ENCODE assay signal across 9 cellular contexts in the genomic region with DNA sequence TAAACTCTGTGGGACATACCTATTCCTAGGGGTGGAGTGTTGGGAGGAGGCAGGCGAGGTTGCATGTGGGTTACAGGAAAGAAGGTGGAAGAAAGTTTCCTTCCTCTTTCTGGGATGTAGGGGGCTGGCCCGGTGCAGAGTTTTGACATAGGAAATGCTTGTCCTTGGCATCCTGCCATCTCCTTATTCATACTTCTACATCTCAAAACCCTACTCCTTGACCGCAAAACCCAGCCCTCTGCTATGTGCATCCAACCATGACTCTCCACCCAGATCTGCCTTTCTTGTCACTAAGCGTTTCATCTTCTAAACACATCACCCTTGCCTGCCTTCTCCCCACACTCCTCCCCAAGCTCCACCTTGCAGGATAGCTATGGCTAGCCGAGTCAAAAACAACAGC. TPM values are rescaled to one million over a fixed set of nuclear protein-coding genes. Genes with fewer than 3 reads are reported as not detected.
DNase-seq lines count a peak whose midpoint lies in the region; ATAC-seq, FAIRE-seq and TF ChIP-seq lines count a peak whose summit lies in the region.
"Not testable (repeated sequence)": the region's sequence is repeated elsewhere in the genome, so short reads cannot be mapped to it uniquely, and the experiment has no call there.
"Had no signal": no experiment of that assay in that cellular context is flagged by ENCODE, and none has a peak within 500 bp of the region (broad histone marks: within the 10 kb centered on the region; RNA-seq: fewer than 3 reads in every experiment).

No MANE protein-coding gene starts in this region.

- not testable (repeated sequence) for DNase-seq in GM12891 (ENCODE audit: insufficient read length, low spot score)
- DNase-seq in Peyer's patch, result peak in 2 of 3 donors; percentile 70 to 73
- peak in 2 of 3 experiments; percentile 13 to 15 for DNase-seq in activated CD8-positive, alpha-beta memory T cell treated with anti-CD3 and anti-CD28 coated beads for 48 hours (ENCODE audit: low read depth in 2 of 3, low spot score in 2 of 3)
- peak in 1 of 2 donors; percentile 14 for DNase-seq in central memory CD8-positive, alpha-beta T cell (ENCODE audit: low spot score in 2 of 2)
- peak; percentile 31 to 92 (median 76) for DNase-seq in naive thymus-derived CD8-positive, alpha-beta T cell
- peak; percentile 16 to 88 (median 76) for DNase-seq in stimulated activated naive CD4-positive, alpha-beta T cell (lab: John Stamatoyannopoulos, UW)

- not testable (repeated sequence) for TF ChIP-seq POLR2A in GM12891 (IDR thresholded peaks at IDR 0.05; ENCODE audit: low read depth, low read length); Peyer's patch (IDR thresholded peaks at IDR 0.05)

- not testable (repeated sequence) for H3K36me3 Mint-ChIP-seq in central memory CD8-positive, alpha-beta T cell (ENCODE audit: insufficient read depth); naive thymus-derived CD8-positive, alpha-beta T cell

- ATAC-seq in GM21619 (IDR thresholded peaks at IDR 0.05; ENCODE audit: unreplicated experiment), result peak; percentile 96
- peak; percentile 96 for ATAC-seq in HG03457 (IDR thresholded peaks at IDR 0.05; ENCODE audit: unreplicated experiment)
- peak; percentile 74 for ATAC-seq in central memory CD8-positive, alpha-beta T cell (replicated peaks; ENCODE audit: extremely low read depth, poor library complexity, severe bottlenecking)
- peak; percentile 92 to 93 for ATAC-seq in naive thymus-derived CD8-positive, alpha-beta T cell

- not testable (repeated sequence) for H3K27me3 Mint-ChIP-seq in central memory CD8-positive, alpha-beta T cell; naive thymus-derived CD8-positive, alpha-beta T cell

- TF ChIP-seq CTCF in Peyer's patch (IDR thresholded peaks at IDR 0.05), result not testable (repeated sequence)

- not testable (repeated sequence) for H3K4me3 Mint-ChIP-seq in central memory CD8-positive, alpha-beta T cell
- H3K4me3 Mint-ChIP-seq in naive thymus-derived CD8-positive, alpha-beta T cell, result peak overlapping the region; percentile 63 to 90 (median 80)

- H3K27me3 ChIP-seq in Peyer's patch, result not testable (repeated sequence)

- H3K9me3 ChIP-seq in Peyer's patch, result not testable (repeated sequence)

- POLR2A ChIA-PET in naive thymus-derived CD8-positive, alpha-beta T cell (lab: Charles Lee), result interaction anchor here (0.8 to 2.5 kb wide), 2 partner anchors 70 to 84 kb away, joined by 3 to 13 read pairs; no protein-coding TSS in a partner anchor

- not testable (repeated sequence) for H3K27ac Mint-ChIP-seq in central memory CD8-positive, alpha-beta T cell (ENCODE audit: low read depth)
- peak overlapping the region; percentile 79 to 98 (median 93) for H3K27ac Mint-ChIP-seq in naive thymus-derived CD8-positive, alpha-beta T cell

- H3K4me1 ChIP-seq in Peyer's patch, result not testable (repeated sequence)

- FAIRE-seq in GM12891 (lab: Jason Lieb, UNC), result peak; percentile 100

- not testable (repeated sequence) for H3K4me3 ChIP-seq in Peyer's patch

- peaks cover 14% of the 10 kb centered on the region for H3K4me1 Mint-ChIP-seq in central memory CD8-positive, alpha-beta T cell
- H3K4me1 Mint-ChIP-seq in naive thymus-derived CD8-positive, alpha-beta T cell, result peaks cover 17 to 56% (median 48%) of the 10 kb centered on the region in 4 donors

- H3K9me3 Mint-ChIP-seq in central memory CD8-positive, alpha-beta T cell; naive thymus-derived CD8-positive, alpha-beta T cell: not testable (repeated sequence)

- not testable (repeated sequence) for H3K36me3 ChIP-seq in Peyer's patch

- not testable (repeated sequence) for H3K27ac ChIP-seq in Peyer's patch

TF ChIP-seq in GM12891, 5 proteins besides CTCF, POLR2A, EP300 and RAD21:
- peak; percentile 93 for TF ChIP-seq PAX5 (IDR thresholded peaks at IDR 0.05; ENCODE audit: insufficient read depth, low read length, severe bottlenecking)
TF ChIP-seq in GM12891: peak in this region for 1; not testable (repeated sequence) for 4.

RNA-seq across cellular contexts. Expression of gene FABP2, which starts 48.5 kb away (rescaled TPM):
- polyA plus RNA-seq in GM12891 (2012; ENCODE audit: low read depth, missing spikeins), result not detected
- total RNA-seq in Peyer's patch, result 100 to 1,000 TPM; 112 to 528 (median 268) TPM
- under 1 TPM; 0.14 to 0.47 TPM for total RNA-seq in naive thymus-derived CD8-positive, alpha-beta T cell
- polyA plus RNA-seq in naive thymus-derived CD8-positive, alpha-beta T cell, result under 1 TPM in 2 of 3 donors, not detected in 1; 0.09 to 0.16 TPM
- total RNA-seq: subcutaneous adipose tissue had no signal

Comparison
In these comparisons a context has a peak if more than half of its experiments do, and no peak if none do; other contexts are left out.
1. RNA of gene FABP2, which starts 48.5 kb away (total RNA-seq): 112 to 528 TPM in Peyer's patch; 0.14 to 0.47 TPM in naive thymus-derived CD8-positive, alpha-beta T cell; every median in the first group is over 10 times any median in the second.
2. Peak in every context shown above with its lines, with median percentiles within 50 percentile points of each other: ATAC-seq.